ENCODE assay signal across 1 cellular context in genomic region chr16:51313204-51313603, GRCh38.
TF ChIP-seq lines count a peak whose summit lies in the region.

No MANE protein-coding gene starts in this region.

TF ChIP-seq in H1, 55 proteins besides CTCF, POLR2A, EP300 and RAD21 (continued from another document):
- TF ChIP-seq POU5F1 (IDR thresholded peaks at IDR 0.05; ENCODE audit: low read depth, low read length) (no peak), SIRT6 (IDR thresholded peaks at IDR 0.05; ENCODE audit: low read length) (no peak), TCF12 (IDR thresholded peaks at IDR 0.05; ENCODE audit: low read depth, low read length) (no peak), CBX5 (IDR thresholded peaks at IDR 0.05; ENCODE audit: low read depth, low read length) (no peak), BACH1 (IDR thresholded peaks at IDR 0.05; ENCODE audit: low read length) (no peak)
